8 cellular contexts compared by ENCODE assay signal in genomic region chr15:77420610-77421369, GRCh38. TPM values are rescaled to one million over a fixed set of nuclear protein-coding genes. Genes with fewer than 3 reads are reported as not detected.
DNase-seq lines count a peak whose midpoint lies in the region; ATAC-seq, FAIRE-seq and TF ChIP-seq lines count a peak whose summit lies in the region.

TSS of gene HMG20A (plus strand) at chr15:77420888. CDS start at chr15:77458408, 37,520 bp downstream.

- peak; percentile 29 for ATAC-seq in HG02852 (IDR thresholded peaks at IDR 0.05; ENCODE audit: unreplicated experiment)

- H3K4me2 ChIP-seq in astrocyte (ENCODE audit: low read length): peak within 1 kb of the TSS; percentile 96
- H3K4me2 ChIP-seq in hepatocyte: peak within 1 kb of the TSS; percentile 88

- H3K36me3 Mint-ChIP-seq in T-helper 2 cell treated with Interferon-gamma antibody and Interleukin-4, amounts not matched to agents 5 μg/mL and 100 μg/mL, for 36 hours (ENCODE audit: low read depth): peaks cover 8% of the 10 kb centered on the region
- no peaks in the 10 kb centered on the region for H3K36me3 Mint-ChIP-seq in astrocyte (ENCODE audit: low read depth, unreplicated experiment)

- H3K79me2 ChIP-seq in astrocyte (ENCODE audit: insufficient read depth, low read length): peaks cover 87% of the 10 kb centered on the region
- peaks cover 83% of the 10 kb centered on the region for H3K79me2 ChIP-seq in hepatocyte

- no peak for TF ChIP-seq CTCF in GM13976 (IDR thresholded peaks at IDR 0.05; ENCODE audit: borderline replicate concordance, control extremely low read depth, extremely low read depth, insufficient read depth, missing control alignments)
- no peak for TF ChIP-seq CTCF in astrocyte (IDR thresholded peaks at IDR 0.05; ENCODE audit: insufficient read depth, low read depth, low read length)
- TF ChIP-seq CTCF in hepatocyte (IDR thresholded peaks at IDR 0.05; ENCODE audit: poor library complexity): no peak

- H3K27ac ChIP-seq in astrocyte (ENCODE audit: low read depth, low read length): peak within 1 kb of the TSS; percentile 91
- H3K27ac ChIP-seq in hepatocyte: peak within 1 kb of the TSS; percentile 99

- in situ Hi-C loops in GM13976 (cut with MboI; ENCODE audit: low sequenced_read_pairs, unreplicated experiment) (no loop called here), G401 (cut with HindIII; ENCODE audit: low sequenced_read_pairs) (no loop called here)

- WGBS in hepatocyte (ENCODE audit: low lambda C conversion rate, missing lambda C conversion rate): under 1% methylated on average over 25 of the region's 25 CpGs

- H3K27me3 Mint-ChIP-seq in T-helper 2 cell treated with Interferon-gamma antibody and Interleukin-4, amounts not matched to agents 5 μg/mL and 100 μg/mL, for 36 hours (ENCODE audit: low read depth): peaks cover 4% of the 10 kb centered on the region
- no peaks in the 10 kb centered on the region for H3K27me3 Mint-ChIP-seq in astrocyte (ENCODE audit: low read depth, unreplicated experiment)

- H3K9me3 Mint-ChIP-seq in T-helper 2 cell treated with Interferon-gamma antibody and Interleukin-4, amounts not matched to agents 5 μg/mL and 100 μg/mL, for 36 hours: no peaks in the 10 kb centered on the region
- H3K9me3 Mint-ChIP-seq in astrocyte (ENCODE audit: unreplicated experiment): no peaks in the 10 kb centered on the region

- H3K9me2 ChIP-seq in hepatocyte (replicated peaks; ENCODE audit: insufficient read depth): no peaks in the 10 kb centered on the region

- H3K4me1 ChIP-seq in astrocyte (ENCODE audit: insufficient read depth, low read length) (peaks cover 19% of the 10 kb centered on the region), hepatocyte (ENCODE audit: insufficient read depth) (peaks cover 4% of the 10 kb centered on the region)

- H3K36me3 ChIP-seq in astrocyte (ENCODE audit: insufficient read depth, low read length) (no peaks in the 10 kb centered on the region), hepatocyte (replicated peaks; ENCODE audit: insufficient read depth, low read depth) (no peaks in the 10 kb centered on the region)

- peak; percentile 75 for DNase-seq in GM13976 (ENCODE audit: low spot score)
- DNase-seq in NCI-H146 treated with DMSO at 0.1 percent for 48 hours (lab: John Stamatoyannopoulos, UW; ENCODE audit: unreplicated experiment): peak; percentile 78
- peak; percentile 49 for DNase-seq in T-helper 2 cell treated with Interferon-gamma antibody and Interleukin-4, amounts not matched to agents 5 μg/mL and 100 μg/mL, for 36 hours (ENCODE audit: low spot score)
- DNase-seq in astrocyte (ENCODE audit: low read depth): peak; percentile 89
- peak; percentile 80 for DNase-seq in hepatocyte (ENCODE audit: low spot score)
- peak; percentile 100 for DNase-seq in retina
- no peak for DNase-seq in G401 (ENCODE audit: low spot score)

- H3K9me3 ChIP-seq in astrocyte (ENCODE audit: insufficient read depth, low read depth, low read length) (no peaks in the 10 kb centered on the region), hepatocyte (ENCODE audit: low read depth) (no peaks in the 10 kb centered on the region)

- H4K20me1 ChIP-seq in astrocyte (ENCODE audit: insufficient read depth, low read length) (peaks cover 42% of the 10 kb centered on the region), hepatocyte (ENCODE audit: insufficient read depth, poor library complexity, severe bottlenecking) (peaks cover 21% of the 10 kb centered on the region)

- H3K27ac Mint-ChIP-seq in T-helper 2 cell treated with Interferon-gamma antibody and Interleukin-4, amounts not matched to agents 5 μg/mL and 100 μg/mL, for 36 hours: peak within 1 kb of the TSS; percentile 96
- peak within 1 kb of the TSS; percentile 94 for H3K27ac Mint-ChIP-seq in astrocyte (ENCODE audit: unreplicated experiment)

- peak within 1 kb of the TSS; percentile 97 for H3K9ac ChIP-seq in astrocyte (ENCODE audit: low read length)

- peak within 1 kb of the TSS; percentile 99 for H3K4me3 ChIP-seq in astrocyte (ENCODE audit: insufficient read depth, low read depth, low read length)
- H3K4me3 ChIP-seq in hepatocyte: peak within 1 kb of the TSS; percentile 76

- peak within 1 kb of the TSS; percentile 78 for H2AFZ ChIP-seq in astrocyte (ENCODE audit: low read depth, low read length)
- H2AFZ ChIP-seq in hepatocyte: peak within 1 kb of the TSS; percentile 81

- no peak for FAIRE-seq in astrocyte (lab: Jason Lieb, UNC)

- peaks cover 43% of the 10 kb centered on the region for H3K4me1 Mint-ChIP-seq in T-helper 2 cell treated with Interferon-gamma antibody and Interleukin-4, amounts not matched to agents 5 μg/mL and 100 μg/mL, for 36 hours (ENCODE audit: low read depth)
- H3K4me1 Mint-ChIP-seq in astrocyte (ENCODE audit: low read depth, unreplicated experiment): peaks cover 23% of the 10 kb centered on the region

- H3K27me3 ChIP-seq in astrocyte (ENCODE audit: insufficient read depth, low read length) (no peaks in the 10 kb centered on the region), hepatocyte (no peaks in the 10 kb centered on the region)

- peak within 1 kb of the TSS; percentile 93 for H3K4me3 Mint-ChIP-seq in T-helper 2 cell treated with Interferon-gamma antibody and Interleukin-4, amounts not matched to agents 5 μg/mL and 100 μg/mL, for 36 hours
- peak within 1 kb of the TSS; percentile 94 for H3K4me3 Mint-ChIP-seq in astrocyte (ENCODE audit: unreplicated experiment)

RNA-seq across cellular contexts. Expression of gene HMG20A, which starts in this region (rescaled TPM):
- total RNA-seq in astrocyte (46.8 and 47.4 TPM in 2 replicates), hepatocyte (35.0 and 37.6 TPM in 2 replicates)
- polyA plus RNA-seq in hepatocyte: 20.3 and 23.3 TPM in 2 replicates
- total RNA-seq in G401 (2014; rRNA removed; shearing (Covaris generic)): 8.6 and 9.8 TPM in 2 replicates
